ENCODE assay signal across 6 cellular contexts in genomic region chr3:101100361-101101009, GRCh38.
"Had no signal": no experiment of that assay in that cellular context is flagged by ENCODE, and none has a peak within 500 bp of the region (broad histone marks: within the 10 kb centered on the region; RNA-seq: fewer than 3 reads in every experiment).

No MANE protein-coding gene starts in this region.

- H3K27ac ChIP-seq: HL-60 had no signal

- DNase-seq: IMR-90, KBM-7 had no signal

- ATAC-seq: HepG2, K562 had no signal

- FAIRE-seq: HepG2, HTR-8/SVneo, K562 had no signal

- H3K4me3 ChIP-seq: K562 had no signal
